Comparison of ENCODE assay signal across 1 cellular context in the genomic region with DNA sequence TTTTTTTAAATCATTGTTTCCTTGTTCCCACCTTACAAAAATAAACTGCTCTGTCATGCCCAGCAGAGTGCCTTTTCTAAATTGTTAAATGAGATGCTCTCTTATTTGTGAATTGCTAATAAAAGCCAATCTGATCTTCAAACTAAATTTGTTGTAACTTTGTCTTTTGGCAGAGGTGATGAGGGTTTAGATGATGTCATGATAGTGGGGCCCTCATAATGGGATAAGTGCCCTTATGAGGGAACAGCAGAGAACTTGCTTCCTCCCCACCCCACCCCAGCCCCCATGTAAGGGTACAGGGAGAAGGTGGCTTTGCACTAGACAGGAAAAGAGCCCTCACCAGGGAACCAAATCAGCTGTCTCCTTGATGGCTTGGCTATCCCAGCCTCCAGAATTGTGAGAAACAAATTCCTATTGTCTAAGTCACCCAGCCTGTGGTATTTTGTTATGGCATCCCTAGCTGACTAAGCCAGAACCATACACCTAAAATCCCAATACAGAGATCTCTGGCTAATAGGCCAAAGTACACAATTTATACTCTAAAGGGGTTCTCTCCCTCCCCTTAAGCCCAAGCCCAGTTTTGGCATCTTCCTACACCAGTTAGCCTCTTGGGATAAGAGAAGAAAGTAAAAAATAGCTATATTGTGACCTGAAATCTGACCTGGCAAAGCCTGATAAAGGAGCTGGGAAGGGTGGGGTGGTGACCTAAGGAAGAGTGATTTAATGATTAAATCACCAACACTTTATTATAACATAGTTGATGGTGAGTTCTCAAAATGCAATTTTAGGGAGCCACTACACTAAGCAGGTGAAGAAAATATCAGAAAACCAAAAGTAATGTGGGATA.
TF ChIP-seq lines count a peak whose summit lies in the region.

No MANE protein-coding gene starts in this region.

TF ChIP-seq in SK-N-SH, 30 proteins besides CTCF, POLR2A, EP300 and RAD21 (continued from another document):
- TF ChIP-seq REST (IDR thresholded peaks at IDR 0.05; ENCODE audit: low read depth, low read length) (no peak), TCF12 (IDR thresholded peaks at IDR 0.05) (peak; percentile 16; the same call in 1 of the 2 replicates), YY1 (IDR thresholded peaks at IDR 0.05; ENCODE audit: low read depth) (no peak), EZH2phosphoT487 (IDR thresholded peaks at IDR 0.05; ENCODE audit: borderline replicate concordance, low read depth) (no peak), NRF1 (IDR thresholded peaks at IDR 0.05; ENCODE audit: low read depth, low read length) (no peak), CHD2 (IDR thresholded peaks at IDR 0.05; ENCODE audit: low read length, partially characterized antibody) (no peak), FOXJ3 (CRISPR knock-in tag; IDR thresholded peaks at IDR 0.05) (no peak), TEAD4 (IDR thresholded peaks at IDR 0.05; ENCODE audit: borderline replicate concordance, insufficient read depth) (peak; percentile 51; the same call in 1 of the 2 replicates), GATA2 (CRISPR knock-in tag; IDR thresholded peaks at IDR 0.05) (no peak), ELF1 (IDR thresholded peaks at IDR 0.05) (no peak), SMC3 (IDR thresholded peaks at IDR 0.05; ENCODE audit: low read depth, low read length) (no peak), RFX5 (IDR thresholded peaks at IDR 0.05; ENCODE audit: low read length) (no peak), NFIC (IDR thresholded peaks at IDR 0.05; ENCODE audit: borderline replicate concordance) (no peak), FOXM1 (IDR thresholded peaks at IDR 0.05; ENCODE audit: low read depth) (no peak), POLR2AphosphoS5 (IDR thresholded peaks at IDR 0.05; ENCODE audit: low read depth, low read length) (no peak), SIN3A (IDR thresholded peaks at IDR 0.05; ENCODE audit: borderline replicate concordance, low read depth, low read length) (no peak), RCOR1 (IDR thresholded peaks at IDR 0.05; ENCODE audit: low read length) (no peak), MEF2A (IDR thresholded peaks at IDR 0.05; ENCODE audit: borderline replicate concordance, low read depth) (no peak), RXRA (IDR thresholded peaks at IDR 0.05; ENCODE audit: borderline replicate concordance, low read depth) (no peak), GABPA (IDR thresholded peaks at IDR 0.05; ENCODE audit: low read depth) (no peak)
- TF ChIP-seq, protein P1, sequence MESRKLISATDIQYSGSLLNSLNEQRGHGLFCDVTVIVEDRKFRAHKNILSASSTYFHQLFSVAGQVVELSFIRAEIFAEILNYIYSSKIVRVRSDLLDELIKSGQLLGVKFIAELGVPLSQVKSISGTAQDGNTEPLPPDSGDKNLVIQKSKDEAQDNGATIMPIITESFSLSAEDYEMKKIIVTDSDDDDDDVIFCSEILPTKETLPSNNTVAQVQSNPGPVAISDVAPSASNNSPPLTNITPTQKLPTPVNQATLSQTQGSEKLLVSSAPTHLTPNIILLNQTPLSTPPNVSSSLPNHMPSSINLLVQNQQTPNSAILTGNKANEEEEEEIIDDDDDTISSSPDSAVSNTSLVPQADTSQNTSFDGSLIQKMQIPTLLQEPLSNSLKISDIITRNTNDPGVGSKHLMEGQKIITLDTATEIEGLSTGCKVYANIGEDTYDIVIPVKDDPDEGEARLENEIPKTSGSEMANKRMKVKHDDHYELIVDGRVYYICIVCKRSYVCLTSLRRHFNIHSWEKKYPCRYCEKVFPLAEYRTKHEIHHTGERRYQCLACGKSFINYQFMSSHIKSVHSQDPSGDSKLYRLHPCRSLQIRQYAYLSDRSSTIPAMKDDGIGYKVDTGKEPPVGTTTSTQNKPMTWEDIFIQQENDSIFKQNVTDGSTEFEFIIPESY (IDR thresholded peaks at IDR 0.05; ENCODE audit: borderline replicate concordance, low read depth): no peak
- TF ChIP-seq, protein P2, sequence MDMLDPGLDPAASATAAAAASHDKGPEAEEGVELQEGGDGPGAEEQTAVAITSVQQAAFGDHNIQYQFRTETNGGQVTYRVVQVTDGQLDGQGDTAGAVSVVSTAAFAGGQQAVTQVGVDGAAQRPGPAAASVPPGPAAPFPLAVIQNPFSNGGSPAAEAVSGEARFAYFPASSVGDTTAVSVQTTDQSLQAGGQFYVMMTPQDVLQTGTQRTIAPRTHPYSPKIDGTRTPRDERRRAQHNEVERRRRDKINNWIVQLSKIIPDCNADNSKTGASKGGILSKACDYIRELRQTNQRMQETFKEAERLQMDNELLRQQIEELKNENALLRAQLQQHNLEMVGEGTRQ (IDR thresholded peaks at IDR 0.05; ENCODE audit: borderline replicate concordance, low read depth, low read length): no peak
- TF ChIP-seq, protein P3, sequence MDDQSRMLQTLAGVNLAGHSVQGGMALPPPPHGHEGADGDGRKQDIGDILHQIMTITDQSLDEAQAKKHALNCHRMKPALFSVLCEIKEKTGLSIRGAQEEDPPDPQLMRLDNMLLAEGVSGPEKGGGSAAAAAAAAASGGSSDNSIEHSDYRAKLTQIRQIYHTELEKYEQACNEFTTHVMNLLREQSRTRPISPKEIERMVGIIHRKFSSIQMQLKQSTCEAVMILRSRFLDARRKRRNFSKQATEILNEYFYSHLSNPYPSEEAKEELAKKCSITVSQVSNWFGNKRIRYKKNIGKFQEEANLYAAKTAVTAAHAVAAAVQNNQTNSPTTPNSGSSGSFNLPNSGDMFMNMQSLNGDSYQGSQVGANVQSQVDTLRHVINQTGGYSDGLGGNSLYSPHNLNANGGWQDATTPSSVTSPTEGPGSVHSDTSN (IDR thresholded peaks at IDR 0.05): peak; percentile 19; the same call in 1 of the 2 replicates
- TF ChIP-seq, protein P4, sequence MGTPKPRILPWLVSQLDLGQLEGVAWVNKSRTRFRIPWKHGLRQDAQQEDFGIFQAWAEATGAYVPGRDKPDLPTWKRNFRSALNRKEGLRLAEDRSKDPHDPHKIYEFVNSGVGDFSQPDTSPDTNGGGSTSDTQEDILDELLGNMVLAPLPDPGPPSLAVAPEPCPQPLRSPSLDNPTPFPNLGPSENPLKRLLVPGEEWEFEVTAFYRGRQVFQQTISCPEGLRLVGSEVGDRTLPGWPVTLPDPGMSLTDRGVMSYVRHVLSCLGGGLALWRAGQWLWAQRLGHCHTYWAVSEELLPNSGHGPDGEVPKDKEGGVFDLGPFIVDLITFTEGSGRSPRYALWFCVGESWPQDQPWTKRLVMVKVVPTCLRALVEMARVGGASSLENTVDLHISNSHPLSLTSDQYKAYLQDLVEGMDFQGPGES (IDR thresholded peaks at IDR 0.05; ENCODE audit: low read depth, low read length): no peak
TF ChIP-seq in SK-N-SH: peak in this region for 5.
